In genomic region chr14:97536421-97536820, GRCh38 we compare ENCODE assay signal across 26 cellular contexts.
"Had no signal": no experiment of that assay in that cellular context is flagged by ENCODE, and none has a peak within 500 bp of the region (broad histone marks: within the 10 kb centered on the region; RNA-seq: fewer than 3 reads in every experiment).

No MANE protein-coding gene starts in this region.

- H3K36me3 ChIP-seq: colonic mucosa, esophagus squamous epithelium, gastrocnemius medialis, heart right ventricle, left lung, lower lobe of right lung had no signal

- H3K9me3 Mint-ChIP-seq: mesothelial cell of epicardium had no signal

- H3K4me3 ChIP-seq: colonic mucosa, dorsolateral prefrontal cortex, esophagus squamous epithelium, gastrocnemius medialis, heart right ventricle, left lung, lower lobe of right lung, mucosa of descending colon had no signal

- H3K36me3 Mint-ChIP-seq: mesothelial cell of epicardium had no signal

- DNase-seq: colonic mucosa; dermis blood vessel endothelial cell; dorsolateral prefrontal cortex; effector CD4-positive, alpha-beta T cell; effector memory CD4-positive, alpha-beta T cell; erythroblast; esophagus squamous epithelium; foreskin fibroblast; foreskin melanocyte; gastrocnemius medialis; glutamatergic neuron; heart right ventricle; hippocampal formation; left cardiac atrium; left lung; left ventricle myocardium superior; lower lobe of right lung; mesenchymal stem cell; mucosa of descending colon; naive B cell had no signal

- H3K4me1 Mint-ChIP-seq: mesothelial cell of epicardium, naive B cell had no signal

- H3K27me3 ChIP-seq: colonic mucosa, gastrocnemius medialis had no signal

- H3K27ac ChIP-seq: colonic mucosa, dorsolateral prefrontal cortex, epithelial cell of prostate, esophagus squamous epithelium, gastrocnemius medialis, heart right ventricle, left lung, lower lobe of right lung had no signal

- H3K4me1 ChIP-seq: colonic mucosa, esophagus squamous epithelium, gastrocnemius medialis, heart right ventricle, left lung, lower lobe of right lung had no signal

- H3K9me3 ChIP-seq: colonic mucosa, esophagus squamous epithelium, gastrocnemius medialis, heart right ventricle, left lung, lower lobe of right lung, mucosa of descending colon had no signal

- H3K27ac Mint-ChIP-seq: mesothelial cell of epicardium, naive B cell had no signal

- H3K4me3 Mint-ChIP-seq: mesothelial cell of epicardium, naive B cell had no signal

- FAIRE-seq: endometrium, islet of Langerhans, keratinocyte had no signal

- ATAC-seq: esophagus mucosa, gastrocnemius medialis, heart right ventricle, left cardiac atrium, left lung, left ventricle myocardium superior, lower lobe of right lung, mucosa of descending colon had no signal
